ENCODE assay signal across 1 cellular context in genomic region chr1:28340221-28340974, GRCh38.
TF ChIP-seq lines count a peak whose summit lies in the region.

No MANE protein-coding gene starts in this region.

TF ChIP-seq in K562, 482 proteins besides CTCF, POLR2A, EP300 and RAD21:
- no peak for TF ChIP-seq THRB (CRISPR knock-in tag; conservative IDR thresholded peaks at IDR 0.05)
- TF ChIP-seq TEAD1 (CRISPR knock-in tag; IDR thresholded peaks at IDR 0.05), result no peak
- no peak for TF ChIP-seq HMGN3 (IDR thresholded peaks at IDR 0.05; ENCODE audit: borderline replicate concordance, extremely low read depth, insufficient read length, low read depth, low read length)
- no peak for TF ChIP-seq NR4A1 (CRISPR knock-in tag; IDR thresholded peaks at IDR 0.05)
- TF ChIP-seq NR4A1 (tag; IDR thresholded peaks at IDR 0.05), result no peak
- no peak for TF ChIP-seq NFIX (CRISPR knock-in tag; IDR thresholded peaks at IDR 0.05; ENCODE audit: low read depth)
- no peak for TF ChIP-seq DMBX1 (CRISPR knock-in tag; IDR thresholded peaks at IDR 0.05; ENCODE audit: borderline replicate concordance)
- no peak for TF ChIP-seq ZNF354B (CRISPR knock-in tag; IDR thresholded peaks at IDR 0.05)
- TF ChIP-seq HMG20B (CRISPR knock-in tag; IDR thresholded peaks at IDR 0.05), result no peak
- TF ChIP-seq JUNB (CRISPR knock-in tag; conservative IDR thresholded peaks at IDR 0.05), result no peak
- no peak for TF ChIP-seq NCOA2 (IDR thresholded peaks at IDR 0.05; ENCODE audit: partially characterized antibody in 2 of 2)
- TF ChIP-seq ILK (tag; IDR thresholded peaks at IDR 0.05; ENCODE audit: borderline replicate concordance, low read depth), result no peak
- no peak for TF ChIP-seq LARP7 (IDR thresholded peaks at IDR 0.05)
- no peak for TF ChIP-seq TBL1XR1 (IDR thresholded peaks at IDR 0.05; ENCODE audit: low read length in 2 of 2)
- TF ChIP-seq ZNF609 (CRISPR knock-in tag; IDR thresholded peaks at IDR 0.05; ENCODE audit: borderline replicate concordance), result no peak
TF ChIP-seq in K562: peak in this region for 0.
